18 cellular contexts compared by ENCODE assay signal in the genomic region with DNA sequence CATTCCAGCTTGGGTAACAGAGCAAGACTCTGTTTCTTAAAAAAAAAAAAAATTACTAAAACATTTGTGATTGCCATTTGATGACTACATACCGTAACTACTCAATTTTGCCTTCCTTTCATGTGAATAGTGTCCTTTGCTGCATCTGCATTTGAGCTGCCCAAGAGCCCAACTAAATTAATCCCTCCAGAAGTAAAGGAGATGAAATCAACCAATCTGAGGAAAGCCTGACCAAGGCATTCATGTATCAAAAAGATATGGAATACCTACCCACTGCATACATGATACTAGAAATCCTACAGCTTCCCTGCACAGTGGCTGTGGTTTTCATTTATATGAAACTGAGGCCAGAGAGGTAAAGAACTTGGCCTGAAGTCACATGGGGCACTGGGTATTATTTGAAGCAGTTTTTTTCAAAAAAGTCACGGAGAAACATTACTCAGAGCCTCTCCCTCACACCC.
DNase-seq lines count a peak whose midpoint lies in the region; ATAC-seq, FAIRE-seq and TF ChIP-seq lines count a peak whose summit lies in the region.
"Had no signal": no experiment of that assay in that cellular context is flagged by ENCODE, and none has a peak within 500 bp of the region (broad histone marks: within the 10 kb centered on the region; RNA-seq: fewer than 3 reads in every experiment).

No MANE protein-coding gene starts in this region.

- H3K4me3 ChIP-seq in fibroblast of mammary gland (ENCODE audit: control insufficient read depth, low read depth, low read length): no peak overlapping the region
- no peak overlapping the region for H3K4me3 ChIP-seq in subcutaneous abdominal adipose tissue (ENCODE audit: low read depth in 1 of 5, low read length in 5 of 5)
- no peak overlapping the region for H3K4me3 ChIP-seq in upper lobe of left lung

- TF ChIP-seq POLR2A in upper lobe of left lung (IDR thresholded peaks at IDR 0.05): no peak

- TF ChIP-seq CTCF in fibroblast of mammary gland (conservative IDR thresholded peaks at IDR 0.05; ENCODE audit: control insufficient read depth, insufficient read depth, low read depth, low read length) (no peak), upper lobe of left lung (IDR thresholded peaks at IDR 0.05) (no peak)

- FAIRE-seq in RCC 7860 (lab: Jason Lieb, UNC): peak; percentile 80
- FAIRE-seq: GM12891, HepG2 had no signal

- H3K4me1 ChIP-seq in subcutaneous abdominal adipose tissue (ENCODE audit: control insufficient read depth in 5 of 5, insufficient read depth in 5 of 5, low read length in 5 of 5) (peaks cover 7 to 22% (median 13%) of the 10 kb centered on the region in 5 donors), upper lobe of left lung (peaks cover 4 to 31% (median 23%) of the 10 kb centered on the region in 4 donors)

- no peaks in the 10 kb centered on the region for H3K36me3 ChIP-seq in subcutaneous abdominal adipose tissue (ENCODE audit: control insufficient read depth in 5 of 5, insufficient read depth in 5 of 5, low read length in 5 of 5)
- H3K36me3 ChIP-seq in upper lobe of left lung: no peaks in the 10 kb centered on the region

- ATAC-seq in GM18519 (IDR thresholded peaks at IDR 0.05; ENCODE audit: low FRiP score, unreplicated experiment) (no peak), upper lobe of left lung (ENCODE audit: low FRiP score in 2 of 2) (no peak), HG03139 (IDR thresholded peaks at IDR 0.05; ENCODE audit: unreplicated experiment) (no peak)
- ATAC-seq: esophagus mucosa, HepG2 had no signal

- H3K9ac ChIP-seq in subcutaneous abdominal adipose tissue (ENCODE audit: low read length in 5 of 5): no peak overlapping the region

- DNase-seq in EH (ENCODE audit: low read depth) (peak; percentile 90), RCC 7860 (ENCODE audit: low spot score) (no peak), fibroblast of mammary gland (ENCODE audit: low read depth) (peak; percentile 60), germinal center (ENCODE audit: low spot score) (no peak), upper lobe of left lung (no peak)
- DNase-seq: activated CD4-positive, alpha-beta T cell treated with anti-CD3 and anti-CD28 coated beads for 48 hours; activated T-cell treated with anti-CD3 and anti-CD28 coated beads, Interleukin-2, amount 50 U/mL, for 1 hour; DMS79 treated with DMSO at 0.1 percent for 48 hours; Right ventricle myocardium superior; stimulated activated naive CD4-positive, alpha-beta T cell; T-helper 9 cell had no signal

- H3K9me3 ChIP-seq in subcutaneous abdominal adipose tissue (ENCODE audit: control insufficient read depth in 5 of 5, low read length in 5 of 5) (no peaks in the 10 kb centered on the region), upper lobe of left lung (no peaks in the 10 kb centered on the region)

- H3K27ac ChIP-seq in subcutaneous abdominal adipose tissue (ENCODE audit: low read depth, low read length): peak overlapping the region; percentile 8
- peak overlapping the region in 1 of 4 donors; percentile 10 for H3K27ac ChIP-seq in upper lobe of left lung
- H3K27ac ChIP-seq: C4-2B had no signal

- WGBS in upper lobe of left lung, 2 donors: 80 to 88% methylated on average over 2 of the region's 2 CpGs

- TF ChIP-seq EP300 in upper lobe of left lung (IDR thresholded peaks at IDR 0.05): no peak

- no peaks in the 10 kb centered on the region for H3K27me3 ChIP-seq in subcutaneous abdominal adipose tissue (ENCODE audit: control insufficient read depth in 5 of 5, insufficient read depth in 4 of 5, low read length in 5 of 5)
- H3K27me3 ChIP-seq in upper lobe of left lung: no peaks in the 10 kb centered on the region

Comparison
In these comparisons a context has a peak if more than half of its experiments do, and no peak if none do; other contexts are left out.
1. DNase-seq: peak in EH (single experiment) and fibroblast of mammary gland (single experiment); none in RCC 7860 (single experiment), germinal center (single experiment) and upper lobe of left lung (0 of 2).